8 cellular contexts compared by ENCODE assay signal in the genomic region with DNA sequence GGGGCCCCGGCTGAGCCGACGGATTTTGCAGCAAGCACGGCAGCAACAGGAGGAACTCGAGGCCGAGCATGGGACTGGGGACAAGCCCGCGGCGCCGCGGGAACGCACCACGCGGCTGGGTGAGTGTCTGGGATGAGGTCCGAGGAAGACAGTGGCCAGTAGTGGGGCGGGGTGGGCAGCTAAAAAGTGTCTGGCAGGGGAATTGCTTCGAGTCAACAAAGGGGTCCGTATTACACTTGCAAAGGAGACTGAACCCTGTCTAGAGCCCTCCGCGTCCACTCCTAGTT. TPM values are rescaled to one million over a fixed set of nuclear protein-coding genes. Genes with fewer than 3 reads are reported as not detected.
DNase-seq lines count a peak whose midpoint lies in the region; ATAC-seq, FAIRE-seq and TF ChIP-seq lines count a peak whose summit lies in the region.

No MANE protein-coding gene starts in this region.

- peak overlapping the region; percentile 100 for H3K4me3 Mint-ChIP-seq in neural progenitor cell

- no peaks in the 10 kb centered on the region for H3K9me3 ChIP-seq in PC-9 (ENCODE audit: insufficient read depth, low read depth)
- no peaks in the 10 kb centered on the region for H3K9me3 ChIP-seq in endothelial cell of umbilical vein (replicated peaks; ENCODE audit: control insufficient read depth, insufficient read depth, low read length)
- H3K9me3 ChIP-seq in neural progenitor cell (ENCODE audit: low read depth), result no peaks in the 10 kb centered on the region

- peak; percentile 74 for FAIRE-seq in endothelial cell of umbilical vein (lab: Jason Lieb, UNC)

- no TSS peak for BruUV-seq in PC-9 (replicated peaks; lab: Mats Ljungman, UMichigan)
- BruUV-seq in endothelial cell of umbilical vein (replicated peaks; lab: Mats Ljungman, UMichigan), result no TSS peak

- H3K36me3 Mint-ChIP-seq in neural progenitor cell, result peaks cover 14% of the 10 kb centered on the region

- intact Hi-C loops in Right ventricle myocardium superior (cut with DNase I) (loop anchor here (2.0 to 5.0 kb wide), 2 partner anchors 121 to 135 kb away; partner anchors contain the start of gene TOMM6), cardiac septum (cut with DNase I) (loop anchor here (1.0 to 5.0 kb wide), 4 partner anchors 74 to 296 kb away; partner anchors contain the start of genes MRPS10 and TOMM6), PC-9 (cut with micrococcal nuclease; ENCODE audit: unreplicated experiment) (loop anchor here (1.0 to 5.0 kb wide), 7 partner anchors 27 to 306 kb away; partner anchors contain the start of genes TOMM6 and USP49), endothelial cell of umbilical vein (cut with micrococcal nuclease) (loop anchor here (1.0 to 2.0 kb wide), 8 partner anchors 15 to 295 kb away; partner anchors contain the start of genes MRPS10, TOMM6 and USP49)

- DNase-seq in Right ventricle myocardium superior (no peak), cardiac septum (ENCODE audit: low spot score) (no peak), PC-9 (no peak), endothelial cell of umbilical vein (ENCODE audit: low read depth, low spot score) (no peak), neural progenitor cell (ENCODE audit: low spot score) (no peak), SIG-M5 (lab: John Stamatoyannopoulos, UW) (no peak), Ammon's horn (ENCODE audit: low spot score) (no peak)

- peaks cover 2% of the 10 kb centered on the region for H3K27me3 Mint-ChIP-seq in neural progenitor cell (ENCODE audit: insufficient read depth, low read depth)

- TF ChIP-seq POLR2A in endothelial cell of umbilical vein (IDR thresholded peaks at IDR 0.05; ENCODE audit: low read depth, low read length), result no peak

- H3K9me2 ChIP-seq in PC-9 (ENCODE audit: insufficient read depth), result no peaks in the 10 kb centered on the region

- ATAC-seq in Right ventricle myocardium superior (ENCODE audit: poor library complexity) (peak; percentile 9), HG02610 (IDR thresholded peaks at IDR 0.05; ENCODE audit: unreplicated experiment) (no peak)

- H3F3A ChIP-seq in PC-9 (ENCODE audit: insufficient read depth, low read depth) (peaks cover 21% of the 10 kb centered on the region; the same call in 1 of the 2 replicates), neural progenitor cell (ENCODE audit: low read depth) (peaks cover 8% of the 10 kb centered on the region)

- H3K27ac Mint-ChIP-seq in neural progenitor cell, result peak overlapping the region; percentile 100

- H3K9me3 Mint-ChIP-seq in neural progenitor cell, result no peaks in the 10 kb centered on the region

- H3K27ac ChIP-seq in PC-9 (peak overlapping the region; percentile 88), endothelial cell of umbilical vein (ENCODE audit: insufficient read depth, low read depth, low read length) (peak overlapping the region; percentile 94), neural progenitor cell (no peak overlapping the region)

- H4K20me1 ChIP-seq in PC-9 (ENCODE audit: insufficient read depth), result peaks cover 37% of the 10 kb centered on the region
- no peaks in the 10 kb centered on the region for H4K20me1 ChIP-seq in endothelial cell of umbilical vein (replicated peaks; ENCODE audit: control insufficient read depth, extremely low read depth, insufficient read depth, low read length)
- H4K20me1 ChIP-seq in neural progenitor cell (ENCODE audit: low read depth), result peaks cover 38% of the 10 kb centered on the region

- dilution Hi-C loops in endothelial cell of umbilical vein (cut with MboI; ENCODE audit: extremely low pct_ligation_motif_present, low sequenced_read_pairs), result no loop called here

- H3K9ac ChIP-seq in endothelial cell of umbilical vein (replicated peaks; ENCODE audit: extremely low read depth, insufficient read depth, low read length) (peak overlapping the region; percentile 96), neural progenitor cell (peak overlapping the region; percentile 95)

- H3K36me3 ChIP-seq in PC-9 (ENCODE audit: low read depth) (peaks cover 11% of the 10 kb centered on the region), endothelial cell of umbilical vein (ENCODE audit: control insufficient read depth in 2 of 2, extremely low read depth in 1 of 2, insufficient read depth in 2 of 2, low read length in 2 of 2) (no peaks in the 10 kb centered on the region), neural progenitor cell (no peaks in the 10 kb centered on the region)

- CTCF ChIA-PET in PC-9 (lab: Charles Lee), result interaction anchor here (0.7 to 1.2 kb wide), 7 partner anchors 13 to 188 kb away, joined by 3 to 9 read pairs (median 3); no protein-coding TSS in a partner anchor
- CTCF ChIA-PET in endothelial cell of umbilical vein (lab: Charles Lee), result interaction anchor here (0.8 to 3.4 kb wide), 25 partner anchors 12 to 187 kb away, joined by 3 to 59 read pairs (median 6); partner anchors contain the start of genes CCND3, FRS3, TAF8 and TOMM6

- peak overlapping the region; percentile 97 for H3K4me2 ChIP-seq in PC-9
- H3K4me2 ChIP-seq in endothelial cell of umbilical vein (ENCODE audit: insufficient read depth, low read length), result peak overlapping the region; percentile 93
- H3K4me2 ChIP-seq in neural progenitor cell, result peak overlapping the region; percentile 99

- POLR2A ChIA-PET in PC-9 (lab: Charles Lee; ENCODE audit: unreplicated experiment), result no interaction called here
- POLR2A ChIA-PET in endothelial cell of umbilical vein (lab: Charles Lee), result interaction anchor here (1.3 kb wide), 2 partner anchors 17 to 135 kb away, joined by 3 to 7 read pairs; partner anchors contain the start of gene TOMM6

- H3K4me3 ChIP-seq in PC-9 (peak overlapping the region; percentile 63), endothelial cell of umbilical vein (replicated peaks in 1 of 3; ENCODE audit: insufficient read depth in 1 of 3, low read depth in 1 of 3, low read length in 3 of 3) (peak overlapping the region; percentile 54 to 83 (median 82)), neural progenitor cell (peak overlapping the region; percentile 94)

- no peaks in the 10 kb centered on the region for H3K27me3 ChIP-seq in PC-9 (ENCODE audit: insufficient read depth, low read depth)
- no peaks in the 10 kb centered on the region for H3K27me3 ChIP-seq in endothelial cell of umbilical vein (ENCODE audit: control insufficient read depth in 2 of 2, insufficient read depth in 2 of 2, low read length in 2 of 2)
- H3K27me3 ChIP-seq in neural progenitor cell, result no peaks in the 10 kb centered on the region

- H3K79me2 ChIP-seq in PC-9 (ENCODE audit: low read depth) (peaks cover 77% of the 10 kb centered on the region), endothelial cell of umbilical vein (ENCODE audit: control insufficient read depth, insufficient read depth, low read length) (peaks cover 63% of the 10 kb centered on the region), neural progenitor cell (ENCODE audit: low read depth) (peaks cover 88% of the 10 kb centered on the region)

- TF ChIP-seq CTCF in PC-9 (conservative IDR thresholded peaks at IDR 0.05) (no peak), endothelial cell of umbilical vein (IDR thresholded peaks at IDR 0.05; ENCODE audit: extremely low read depth in 1 of 2, insufficient read depth in 1 of 2, low read depth in 1 of 2, low read length in 2 of 2) (no peak), neural progenitor cell (IDR thresholded peaks at IDR 0.05) (no peak)

- no peaks in the 10 kb centered on the region for H3K9me1 ChIP-seq in endothelial cell of umbilical vein (replicated peaks; ENCODE audit: control insufficient read depth, extremely low read depth, insufficient read depth, low read length)

- H3K4me1 Mint-ChIP-seq in neural progenitor cell, result peaks cover 23% of the 10 kb centered on the region

- peaks cover 41% of the 10 kb centered on the region for H3K4me1 ChIP-seq in PC-9 (replicated peaks; ENCODE audit: insufficient read depth)
- peaks cover 36% of the 10 kb centered on the region for H3K4me1 ChIP-seq in endothelial cell of umbilical vein (ENCODE audit: control insufficient read depth, extremely low read depth, insufficient read depth, low read length)
- H3K4me1 ChIP-seq in neural progenitor cell, result peaks cover 22% of the 10 kb centered on the region

- H2AFZ ChIP-seq in PC-9 (peak overlapping the region; percentile 79), endothelial cell of umbilical vein (ENCODE audit: low read depth, low read length) (peak overlapping the region; percentile 47), neural progenitor cell (replicated peaks) (peak overlapping the region; percentile 98)

RNA-seq across cellular contexts. Expression of gene BYSL, which starts 0.4 kb away (rescaled TPM):
- total RNA-seq in Right ventricle myocardium superior, result 9.0 TPM
- total RNA-seq in cardiac septum, result 11.3 TPM
- 33.0 and 36.5 TPM in 2 replicates for total RNA-seq in PC-9 (2021)
- total RNA-seq in endothelial cell of umbilical vein, result 41.8 and 45.7 TPM in 2 replicates
- polyA plus RNA-seq in endothelial cell of umbilical vein, result 32.9 and 33.1 TPM in 2 replicates
- polyA plus RNA-seq in endothelial cell of umbilical vein (2011; cell fraction: cytosol; rRNA removed), result 33.9 and 42.1 TPM in 2 replicates
- 45.7 and 60.4 TPM in 2 replicates for polyA plus RNA-seq in endothelial cell of umbilical vein (2011; cell fraction: nucleus; rRNA removed)
- 30.0 and 38.9 TPM in 2 replicates for polyA plus RNA-seq in endothelial cell of umbilical vein (2012)
- polyA minus RNA-seq in endothelial cell of umbilical vein, result 25.0 and 35.0 TPM in 2 replicates
- polyA minus RNA-seq in endothelial cell of umbilical vein (2011; cell fraction: cytosol; rRNA and poly(A)+ RNA removed), result 36.4 TPM
- 15.7 and 16.9 TPM in 2 replicates for polyA minus RNA-seq in endothelial cell of umbilical vein (2011; cell fraction: nucleus; rRNA and poly(A)+ RNA removed)
- 11.5 and 31.7 TPM in 2 replicates for total RNA-seq in neural progenitor cell (ENCODE audit: low replicate concordance)

RNA-seq across cellular contexts. Expression of gene MED20, which starts 0.7 kb away (rescaled TPM):
- total RNA-seq in Right ventricle myocardium superior (19.8 TPM), cardiac septum (16.5 TPM), PC-9 (2021) (45.8 and 61.8 TPM in 2 replicates), endothelial cell of umbilical vein (25.5 and 30.4 TPM in 2 replicates), neural progenitor cell (ENCODE audit: low replicate concordance) (29.4 and 31.4 TPM in 2 replicates)
- polyA plus RNA-seq in endothelial cell of umbilical vein, result 34.8 and 37.8 TPM in 2 replicates
- 34.4 and 35.1 TPM in 2 replicates for polyA plus RNA-seq in endothelial cell of umbilical vein (2011; cell fraction: cytosol; rRNA removed)
- polyA plus RNA-seq in endothelial cell of umbilical vein (2011; cell fraction: nucleus; rRNA removed), result 27.9 and 28.7 TPM in 2 replicates
- 30.1 and 36.2 TPM in 2 replicates for polyA plus RNA-seq in endothelial cell of umbilical vein (2012)
- 45.6 and 53.3 TPM in 2 replicates for polyA minus RNA-seq in endothelial cell of umbilical vein
- polyA minus RNA-seq in endothelial cell of umbilical vein (2011; cell fraction: cytosol; rRNA and poly(A)+ RNA removed), result 17.7 TPM
- 18.3 and 27.9 TPM in 2 replicates for polyA minus RNA-seq in endothelial cell of umbilical vein (2011; cell fraction: nucleus; rRNA and poly(A)+ RNA removed)

RNA-seq across cellular contexts. Expression of gene CCND3, which starts 20.0 kb away (rescaled TPM):
- total RNA-seq in Right ventricle myocardium superior (42.3 TPM), cardiac septum (33.5 TPM), PC-9 (2021) (70.5 and 75.1 TPM in 2 replicates), endothelial cell of umbilical vein (87.5 and 96.7 TPM in 2 replicates), neural progenitor cell (ENCODE audit: low replicate concordance) (7.6 and 16.2 TPM in 2 replicates)
- 97.0 and 98.7 TPM in 2 replicates for polyA plus RNA-seq in endothelial cell of umbilical vein
- 80.5 and 93.5 TPM in 2 replicates for polyA plus RNA-seq in endothelial cell of umbilical vein (2011; cell fraction: cytosol; rRNA removed)
- 53.2 and 56.7 TPM in 2 replicates for polyA plus RNA-seq in endothelial cell of umbilical vein (2011; cell fraction: nucleus; rRNA removed)
- 87.3 and 94.2 TPM in 2 replicates for polyA plus RNA-seq in endothelial cell of umbilical vein (2012)
- polyA minus RNA-seq in endothelial cell of umbilical vein, result 41.5 and 52.5 TPM in 2 replicates
- polyA minus RNA-seq in endothelial cell of umbilical vein (2011; cell fraction: cytosol; rRNA and poly(A)+ RNA removed), result 48.2 TPM
- 24.4 and 25.3 TPM in 2 replicates for polyA minus RNA-seq in endothelial cell of umbilical vein (2011; cell fraction: nucleus; rRNA and poly(A)+ RNA removed)

RNA-seq across cellular contexts. Expression of gene USP49, which starts 26.5 kb away (rescaled TPM):
- total RNA-seq in Right ventricle myocardium superior (1.2 TPM), cardiac septum (1.7 TPM), PC-9 (2021) (10.9 and 13.9 TPM in 2 replicates), endothelial cell of umbilical vein (4.1 and 4.5 TPM in 2 replicates), neural progenitor cell (ENCODE audit: low replicate concordance) (25.0 and 30.7 TPM in 2 replicates)
- 2.1 and 2.4 TPM in 2 replicates for polyA plus RNA-seq in endothelial cell of umbilical vein
- 1.2 and 1.9 TPM in 2 replicates for polyA plus RNA-seq in endothelial cell of umbilical vein (2011; cell fraction: cytosol; rRNA removed)
- 10.6 and 11.7 TPM in 2 replicates for polyA plus RNA-seq in endothelial cell of umbilical vein (2011; cell fraction: nucleus; rRNA removed)
- 4.1 and 4.6 TPM in 2 replicates for polyA plus RNA-seq in endothelial cell of umbilical vein (2012)
- polyA minus RNA-seq in endothelial cell of umbilical vein, result 4.4 and 5.0 TPM in 2 replicates
- polyA minus RNA-seq in endothelial cell of umbilical vein (2011; cell fraction: cytosol; rRNA and poly(A)+ RNA removed), result 2.4 TPM
- polyA minus RNA-seq in endothelial cell of umbilical vein (2011; cell fraction: nucleus; rRNA and poly(A)+ RNA removed), result 7.1 and 9.0 TPM in 2 replicates

Comparison
In these comparisons a context has a peak if more than half of its experiments do, and no peak if none do; other contexts are left out.
1. H2AFZ ChIP-seq: peak in every context shown above with its lines; median percentile 98 in neural progenitor cell; 79 in PC-9; 47 in endothelial cell of umbilical vein.